Comparison of ENCODE assay signal across 9 cellular contexts in the genomic region with DNA sequence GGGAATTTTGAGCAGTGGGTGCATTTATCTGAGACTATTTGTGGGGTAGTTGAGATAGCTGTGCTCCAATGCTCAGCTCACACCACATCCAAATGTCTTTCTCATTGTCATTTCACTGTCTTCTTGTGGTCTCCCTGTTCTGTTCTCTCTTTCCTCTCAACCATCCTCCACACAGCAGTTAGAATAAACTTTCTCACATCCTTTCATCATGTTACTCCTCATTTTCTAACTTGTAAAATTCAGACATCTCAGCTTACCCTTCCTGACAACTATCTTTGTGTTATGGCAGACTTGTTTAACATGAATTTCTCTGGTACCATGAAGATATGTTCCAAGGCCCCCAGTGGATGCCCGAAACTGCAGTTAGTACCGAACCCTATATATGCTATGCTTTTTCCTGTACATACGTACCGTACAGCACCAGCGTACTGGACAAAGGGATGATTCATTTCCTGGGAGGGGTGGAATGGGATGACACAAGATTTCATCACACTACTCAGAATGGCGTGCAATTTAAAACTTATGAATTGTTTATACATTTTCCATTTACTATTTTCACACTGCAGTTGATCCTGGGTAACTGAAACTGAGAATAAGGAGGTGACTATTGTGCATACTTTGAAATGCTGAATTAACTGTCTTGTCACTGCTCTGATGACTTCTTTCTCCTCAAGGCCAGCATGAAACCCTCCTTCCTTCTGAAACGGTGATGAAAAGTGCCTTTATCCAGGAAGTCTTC.
DNase-seq lines count a peak whose midpoint lies in the region; ATAC-seq and TF ChIP-seq lines count a peak whose summit lies in the region.
"Had no signal": no experiment of that assay in that cellular context is flagged by ENCODE, and none has a peak within 500 bp of the region (broad histone marks: within the 10 kb centered on the region; RNA-seq: fewer than 3 reads in every experiment).

No MANE protein-coding gene starts in this region.

- H3K27me3 Mint-ChIP-seq in activated CD8-positive, alpha-beta memory T cell treated with anti-CD3 and anti-CD28 coated beads, Interleukin-2, amount 10 ng/mL, durations not matched to agents 7 days and 5 days = no peaks in the 10 kb centered on the region

- no peaks in the 10 kb centered on the region for H3K36me3 ChIP-seq in H7 (replicated peaks; ENCODE audit: control insufficient read depth, insufficient read depth, low read length)
- H3K36me3 ChIP-seq: thoracic aorta had no signal

- H3K36me3 Mint-ChIP-seq in activated CD8-positive, alpha-beta memory T cell treated with anti-CD3 and anti-CD28 coated beads, Interleukin-2, amount 10 ng/mL, durations not matched to agents 7 days and 5 days = peaks cover 36% of the 10 kb centered on the region

- peak; percentile 81 for ATAC-seq in activated CD8-positive, alpha-beta memory T cell treated with anti-CD3 and anti-CD28 coated beads, Interleukin-2, amount 10 ng/mL, durations not matched to agents 7 days and 5 days
- ATAC-seq in HG02623 (IDR thresholded peaks at IDR 0.05; ENCODE audit: unreplicated experiment) (no peak), HG03342 (IDR thresholded peaks at IDR 0.05; ENCODE audit: unreplicated experiment) (no peak), GM21825 (IDR thresholded peaks at IDR 0.05; ENCODE audit: unreplicated experiment) (no peak)

- CTCF ChIA-PET in activated CD8-positive, alpha-beta memory T cell treated with anti-CD3 and anti-CD28 coated beads, Interleukin-2, amount 10 ng/mL, durations not matched to agents 7 days and 5 days (lab: Charles Lee) = interaction anchor here (0.7 to 1.5 kb wide), 5 partner anchors 26 to 1314 kb away, joined by 3 read pairs; no protein-coding TSS in a partner anchor

- H3K27me3 ChIP-seq in H7 (ENCODE audit: control insufficient read depth, insufficient read depth, low read length) = no peaks in the 10 kb centered on the region

- H3K27ac Mint-ChIP-seq in activated CD8-positive, alpha-beta memory T cell treated with anti-CD3 and anti-CD28 coated beads, Interleukin-2, amount 10 ng/mL, durations not matched to agents 7 days and 5 days = peak overlapping the region; percentile 92

- H3K4me3 ChIP-seq in AG09309 (ENCODE audit: control insufficient read depth, low read depth, low read length) = no peak overlapping the region
- no peak overlapping the region for H3K4me3 ChIP-seq in H7 (ENCODE audit: insufficient read depth, low read depth, low read length)
- H3K4me3 ChIP-seq: thoracic aorta had no signal

- H3K4me1 Mint-ChIP-seq in activated CD8-positive, alpha-beta memory T cell treated with anti-CD3 and anti-CD28 coated beads, Interleukin-2, amount 10 ng/mL, durations not matched to agents 7 days and 5 days = peaks cover 56% of the 10 kb centered on the region

- peaks cover 2% of the 10 kb centered on the region for H3K9me3 Mint-ChIP-seq in activated CD8-positive, alpha-beta memory T cell treated with anti-CD3 and anti-CD28 coated beads, Interleukin-2, amount 10 ng/mL, durations not matched to agents 7 days and 5 days (ENCODE audit: low read depth)

- no peak for TF ChIP-seq CTCF in AG09309 (IDR thresholded peaks at IDR 0.05; ENCODE audit: control insufficient read depth, insufficient read depth, low read depth, low read length, missing control alignments)

- DNase-seq in AG09309 (ENCODE audit: low read depth) (peak; percentile 66), M059J (ENCODE audit: low read depth) (peak; percentile 86), glomerular visceral epithelial cell (ENCODE audit: extremely low spot score) (peak; percentile 40), H7 (no peak)
- peak; percentile 67 for DNase-seq in activated CD8-positive, alpha-beta memory T cell treated with anti-CD3 and anti-CD28 coated beads, Interleukin-2, amount 10 ng/mL, durations not matched to agents 7 days and 5 days

- H3K4me3 Mint-ChIP-seq in activated CD8-positive, alpha-beta memory T cell treated with anti-CD3 and anti-CD28 coated beads, Interleukin-2, amount 10 ng/mL, durations not matched to agents 7 days and 5 days = peak overlapping the region; percentile 55
